ENCODE assay signal across 12 cellular contexts in the genomic region with DNA sequence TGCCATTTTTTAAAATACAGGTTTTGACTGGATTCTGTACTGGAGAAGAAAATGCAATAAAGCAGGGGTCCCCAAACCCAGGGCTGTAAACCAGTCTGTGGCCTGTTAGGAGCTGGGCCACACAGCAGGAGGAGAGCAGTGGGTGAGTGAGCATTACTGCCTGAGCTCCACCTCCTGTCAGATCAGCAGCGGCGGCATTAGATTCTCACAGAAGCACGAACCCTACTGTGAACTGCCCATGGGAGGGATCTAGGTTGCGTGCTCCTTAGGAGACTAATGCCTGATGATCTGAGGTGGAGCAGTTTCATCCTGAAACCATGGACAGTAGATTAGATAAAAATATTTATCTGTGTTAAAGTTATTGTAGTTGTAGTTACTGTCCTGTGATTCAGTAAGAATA. TPM values are rescaled to one million over a fixed set of nuclear protein-coding genes. Genes with fewer than 3 reads are reported as not detected.
DNase-seq lines count a peak whose midpoint lies in the region; ATAC-seq and TF ChIP-seq lines count a peak whose summit lies in the region.
"Had no signal": no experiment of that assay in that cellular context is flagged by ENCODE, and none has a peak within 500 bp of the region (broad histone marks: within the 10 kb centered on the region; RNA-seq: fewer than 3 reads in every experiment).

No MANE protein-coding gene starts in this region.

- H3K4me3 ChIP-seq in AG10803 (ENCODE audit: low read length) (no peak overlapping the region; the same call in 1 of the 2 replicates), PC-3 (ENCODE audit: low read length) (no peak overlapping the region), endodermal cell (ENCODE audit: low read length) (no peak overlapping the region), mesodermal cell (ENCODE audit: extremely low read depth, insufficient read depth, low read length, poor library complexity, severe bottlenecking) (no peak overlapping the region), suprapubic skin (no peak overlapping the region)
- H3K4me3 ChIP-seq: pancreas had no signal

- H3K9me3 Mint-ChIP-seq in endodermal cell: no peaks in the 10 kb centered on the region
- no peaks in the 10 kb centered on the region for H3K9me3 Mint-ChIP-seq in activated T-cell treated with anti-CD3 and anti-CD28 coated beads, Interleukin-2, amount 50 U/mL, for 24 hours

- TF ChIP-seq EP300 in suprapubic skin (IDR thresholded peaks at IDR 0.05): no peak

- H3K36me3 ChIP-seq in PC-3 (ENCODE audit: low read depth, low read length): peaks cover 15% of the 10 kb centered on the region
- peaks cover 18% of the 10 kb centered on the region for H3K36me3 ChIP-seq in endodermal cell (ENCODE audit: control insufficient read depth, insufficient read depth, low read length)
- peaks cover 23% of the 10 kb centered on the region for H3K36me3 ChIP-seq in mesodermal cell (ENCODE audit: control insufficient read depth, insufficient read depth, low read length)
- peaks cover 24% of the 10 kb centered on the region for H3K36me3 ChIP-seq in suprapubic skin

- intact Hi-C loops in PC-3 (cut with micrococcal nuclease): no loop called here

- H3K4me1 Mint-ChIP-seq in endodermal cell: peaks cover 18% of the 10 kb centered on the region
- H3K4me1 Mint-ChIP-seq in activated T-cell treated with anti-CD3 and anti-CD28 coated beads, Interleukin-2, amount 50 U/mL, for 24 hours (ENCODE audit: low read depth): peaks cover 18% of the 10 kb centered on the region

- TF ChIP-seq CTCF in AG10803 (conservative IDR thresholded peaks at IDR 0.05; ENCODE audit: low read length): 0 out of 2 replicates have a peak, but pooled peaks have one; percentile 5
- no peak for TF ChIP-seq CTCF in PC-3 (conservative IDR thresholded peaks at IDR 0.05; ENCODE audit: low read depth, low read length)
- TF ChIP-seq CTCF in endodermal cell (conservative IDR thresholded peaks at IDR 0.05): peak; percentile 13
- TF ChIP-seq CTCF in suprapubic skin (IDR thresholded peaks at IDR 0.05): no peak

- no peaks in the 10 kb centered on the region for H3K27me3 Mint-ChIP-seq in endodermal cell (ENCODE audit: insufficient read depth)
- H3K27me3 Mint-ChIP-seq in activated T-cell treated with anti-CD3 and anti-CD28 coated beads, Interleukin-2, amount 50 U/mL, for 24 hours: no peaks in the 10 kb centered on the region

- H3K4me3 Mint-ChIP-seq in endodermal cell: no peak overlapping the region
- no peak overlapping the region for H3K4me3 Mint-ChIP-seq in activated T-cell treated with anti-CD3 and anti-CD28 coated beads, Interleukin-2, amount 50 U/mL, for 24 hours

- H3K9me2 ChIP-seq in PC-3 (replicated peaks; ENCODE audit: low read length): no peaks in the 10 kb centered on the region

- H3K9ac ChIP-seq in PC-3 (ENCODE audit: low read length) (no peak overlapping the region), endodermal cell (ENCODE audit: extremely low read depth, low read length, poor library complexity, severe bottlenecking) (no peak overlapping the region)

- no peak for ATAC-seq in PC-3
- no peak for ATAC-seq in HG03457 (IDR thresholded peaks at IDR 0.05; ENCODE audit: unreplicated experiment)

- peak overlapping the region; percentile 54 for H3K27ac ChIP-seq in PC-3 (ENCODE audit: low read length)
- no peak overlapping the region for H3K27ac ChIP-seq in endodermal cell (ENCODE audit: low read depth, low read length)
- peak overlapping the region; percentile 82 for H3K27ac ChIP-seq in mesodermal cell (ENCODE audit: low read depth, low read length, severe bottlenecking)
- H3K27ac ChIP-seq in suprapubic skin: no peak overlapping the region
- H3K27ac ChIP-seq: HL-60, pancreas had no signal

- H3F3A ChIP-seq in PC-3 (ENCODE audit: low read length, unreplicated experiment): peaks cover 12% of the 10 kb centered on the region

- H4K20me1 ChIP-seq in PC-3 (ENCODE audit: low read length): no peaks in the 10 kb centered on the region

- peaks cover 22% of the 10 kb centered on the region for H3K36me3 Mint-ChIP-seq in endodermal cell (ENCODE audit: low read depth)
- peaks cover 24% of the 10 kb centered on the region for H3K36me3 Mint-ChIP-seq in activated T-cell treated with anti-CD3 and anti-CD28 coated beads, Interleukin-2, amount 50 U/mL, for 24 hours (ENCODE audit: low read depth)

- BruUV-seq in PC-3 (replicated peaks; lab: Mats Ljungman, UMichigan): no TSS peak

- no peak for TF ChIP-seq POLR2A in suprapubic skin (IDR thresholded peaks at IDR 0.05)

- POLR2A ChIA-PET in PC-3 (lab: Charles Lee; ENCODE audit: unreplicated experiment): interaction anchor here (0.6 kb wide), 2 partner anchors 372 to 810 kb away, joined by 3 read pairs; no protein-coding TSS in a partner anchor

- H3K79me2 ChIP-seq in PC-3 (ENCODE audit: low read length): 0 out of 2 replicates have a peak, but pooled peaks cover 12% of the 10 kb centered on the region

- peak overlapping the region; percentile 23 for H3K27ac Mint-ChIP-seq in endodermal cell
- H3K27ac Mint-ChIP-seq in activated T-cell treated with anti-CD3 and anti-CD28 coated beads, Interleukin-2, amount 50 U/mL, for 24 hours: no peak overlapping the region

- H3K27me3 ChIP-seq in PC-3 (ENCODE audit: low read length) (no peaks in the 10 kb centered on the region), endodermal cell (ENCODE audit: control insufficient read depth, insufficient read depth, low read length, poor library complexity, severe bottlenecking) (no peaks in the 10 kb centered on the region), suprapubic skin (no peaks in the 10 kb centered on the region)
- H3K27me3 ChIP-seq: pancreas had no signal

- H3K4me1 ChIP-seq in PC-3 (ENCODE audit: insufficient read depth, low read length) (peaks cover 54% of the 10 kb centered on the region), endodermal cell (ENCODE audit: control insufficient read depth, insufficient read depth, low read length) (peaks cover 13% of the 10 kb centered on the region), mesodermal cell (ENCODE audit: control insufficient read depth, insufficient read depth, low read length, poor library complexity, severe bottlenecking) (peaks cover 34% of the 10 kb centered on the region), suprapubic skin (peaks cover 8% of the 10 kb centered on the region)
- H3K4me1 ChIP-seq: pancreas had no signal

- WGBS in endodermal cell (ENCODE audit: insufficient coverage in 1 of 2, insufficient read length in 1 of 2), 2 experiments: 7 to 10% methylated on average over 4 of the region's 4 CpGs
- WGBS in mesodermal cell (ENCODE audit: insufficient coverage in 2 of 2), 2 experiments: 11 to 28% methylated on average over 4 of the region's 4 CpGs
- WGBS in suprapubic skin: 72% methylated on average over 4 of the region's 4 CpGs

- DNase-seq in AG10803 (ENCODE audit: low read depth) (peak; percentile 61), PC-3 (no peak), endodermal cell (peak; percentile 85), suprapubic skin (ENCODE audit: low spot score in 2 of 2) (no peak)
- no peak for DNase-seq in activated CD8-positive, alpha-beta memory T cell treated with anti-CD3 and anti-CD28 coated beads, Interleukin-2, amount 50 U/mL, for 4 hours
- no peak for DNase-seq in activated T-cell treated with anti-CD3 and anti-CD28 coated beads, Interleukin-2, amount 50 U/mL, for 24 hours
- DNase-seq: dermis blood vessel endothelial cell, NCI-H1417 treated with DMSO at 0.1 percent for 48 hours, pancreas had no signal

- no peaks in the 10 kb centered on the region for H3K9me3 ChIP-seq in PC-3 (ENCODE audit: low read length)
- no peaks in the 10 kb centered on the region for H3K9me3 ChIP-seq in endodermal cell (ENCODE audit: control insufficient read depth, low read length)
- no peaks in the 10 kb centered on the region for H3K9me3 ChIP-seq in mesodermal cell (ENCODE audit: control insufficient read depth, low read length)
- no peaks in the 10 kb centered on the region for H3K9me3 ChIP-seq in suprapubic skin
- H3K9me3 ChIP-seq: pancreas had no signal

- H2AFZ ChIP-seq in PC-3 (ENCODE audit: low read length): no peak overlapping the region

- H3K4me2 ChIP-seq in PC-3 (ENCODE audit: low read length): peak overlapping the region; percentile 47

- CTCF ChIA-PET in PC-3 (lab: Charles Lee): interaction anchor here (0.6 kb wide), 1 partner anchor 20 kb away, joined by 3 read pairs; no protein-coding TSS in a partner anchor

RNA-seq across cellular contexts. Expression of gene CILK1, which starts 17.6 kb away (rescaled TPM):
- total RNA-seq in PC-3 (2014; rRNA removed) (8.5 and 9.7 TPM in 2 replicates), endodermal cell (1 to 10 TPM; 8.1 to 8.9 TPM), suprapubic skin (10 to 100 TPM; 15.4 to 26.5 (median 19.8) TPM)
- 12.4 TPM for polyA plus RNA-seq in endodermal cell (2013, experiment 1 of 2)
- 13.2 TPM for polyA plus RNA-seq in endodermal cell (2013, experiment 2 of 2)
- 9.2 TPM for polyA plus RNA-seq in mesodermal cell (2013, experiment 1 of 2)
- 9.7 TPM for polyA plus RNA-seq in mesodermal cell (2013, experiment 2 of 2)

RNA-seq across cellular contexts. Expression of gene FBXO9, which starts 21.1 kb away (rescaled TPM):
- total RNA-seq in PC-3 (2014; rRNA removed) (30.3 and 54.6 TPM in 2 replicates), endodermal cell (10 to 100 TPM; 49.6 to 65.3 TPM), suprapubic skin (100 to 1,000 TPM in 1 of 4 donors, 10 to 100 TPM in 3; 35.2 to 113 (median 43.2) TPM)
- polyA plus RNA-seq in endodermal cell (2013, experiment 1 of 2): 33.4 TPM
- polyA plus RNA-seq in endodermal cell (2013, experiment 2 of 2): 27.3 TPM
- polyA plus RNA-seq in mesodermal cell (2013, experiment 1 of 2): 33.1 TPM
- polyA plus RNA-seq in mesodermal cell (2013, experiment 2 of 2): 36.1 TPM

RNA-seq across cellular contexts. Expression of gene GSTA4, which starts 49.0 kb away (rescaled TPM):
- 10.1 and 20.9 TPM in 2 replicates for total RNA-seq in PC-3 (2014; rRNA removed)
- 10 to 100 TPM; 22.0 to 36.1 TPM for total RNA-seq in endodermal cell
- 91.0 TPM for polyA plus RNA-seq in endodermal cell (2013, experiment 1 of 2)
- polyA plus RNA-seq in endodermal cell (2013, experiment 2 of 2): 77.5 TPM
- polyA plus RNA-seq in mesodermal cell (2013, experiment 1 of 2): 35.6 TPM
- polyA plus RNA-seq in mesodermal cell (2013, experiment 2 of 2): 39.8 TPM
- total RNA-seq in suprapubic skin: 100 to 1,000 TPM; 108 to 164 (median 132) TPM

Comparison
In these comparisons a context has a peak if more than half of its experiments do, and no peak if none do; other contexts are left out.
1. DNase-seq: peak in AG10803 (single experiment) and endodermal cell (single experiment); none in PC-3 (single experiment), suprapubic skin (0 of 2), activated CD8-positive, alpha-beta memory T cell treated with anti-CD3 and anti-CD28 coated beads, Interleukin-2, amount 50 U/mL, for 4 hours (single experiment) and activated T-cell treated with anti-CD3 and anti-CD28 coated beads, Interleukin-2, amount 50 U/mL, for 24 hours (single experiment).
2. CTCF ChIP-seq: peak in AG10803 (single experiment) and endodermal cell (single experiment); none in PC-3 (single experiment) and suprapubic skin (0 of 2).
3. H3K27ac ChIP-seq: peak in PC-3 (single experiment) and mesodermal cell (single experiment); none in endodermal cell (single experiment) and suprapubic skin (single experiment).